37 cellular contexts compared by ENCODE assay signal in genomic region chr20:23998392-23998791, GRCh38. TPM values are rescaled to one million over a fixed set of nuclear protein-coding genes. Genes with fewer than 3 reads are reported as not detected.
"Had no signal": no experiment of that assay in that cellular context is flagged by ENCODE, and none has a peak within 500 bp of the region (broad histone marks: within the 10 kb centered on the region; RNA-seq: fewer than 3 reads in every experiment).

No MANE protein-coding gene starts in this region.

- H3K9ac ChIP-seq: neural progenitor cell had no signal

- ATAC-seq: left colon; left lung; lower lobe of right lung; natural killer cell; pancreas; right cardiac atrium; stimulated activated memory B cell treated with anti-CD40 and anti-IgM and Interleukin-4, amounts not matched to agents 10 μg/mL and 1 μg/mL and 100 μg/mL, for 72 hours; stimulated activated naive CD8-positive, alpha-beta T cell treated with anti-CD3 and anti-CD28 coated beads, Interleukin-15, amount 100 ng/mL, for 72 hours had no signal

- H3K4me1 ChIP-seq: left lung, lower lobe of right lung, pancreas, prostate gland, sigmoid colon, tibial nerve, upper lobe of left lung, vagina had no signal

- H3K4me2 ChIP-seq: neural progenitor cell had no signal

- H3K27ac ChIP-seq: left lung, lower lobe of right lung, neural progenitor cell, pancreas, prostate gland, sigmoid colon, tibial nerve, upper lobe of left lung, vagina had no signal

- H3K36me3 ChIP-seq: left lung, lower lobe of right lung, neural progenitor cell, pancreas, prostate gland, sigmoid colon, tibial nerve, upper lobe of left lung, vagina had no signal

- H3K27me3 ChIP-seq: neural progenitor cell, tibial nerve, upper lobe of left lung, vagina had no signal

- H3K9me3 ChIP-seq: left lung, lower lobe of right lung, pancreas, prostate gland, sigmoid colon, tibial nerve, upper lobe of left lung, vagina had no signal

- H3K4me3 ChIP-seq: left lung, lower lobe of right lung, neural progenitor cell, pancreas, prostate gland, sigmoid colon, tibial nerve, upper lobe of left lung, vagina had no signal

- DNase-seq: hypothalamus; immature natural killer cell; kidney; left colon; left lung; lower lobe of right lung; mammary epithelial cell; mesenchymal stem cell; naive B cell; natural killer cell; nephron progenitor cell; pancreas; retina; right cardiac atrium; sigmoid colon; small intestine; stimulated activated CD4-positive, alpha-beta T cell treated with anti-CD3 and anti-CD28 coated beads, Interleukin-1b, Interleukin-23, amount 100 ng/mL, for 48 hours; stimulated activated CD4-positive, alpha-beta T cell treated with anti-CD3 and anti-CD28 coated beads, Interleukin-2, amount 100 ng/mL, for 48 hours; stimulated activated CD4-positive, alpha-beta T cell treated with anti-CD3 and anti-CD28 coated beads, Interleukin-4, amount 100 ng/mL, for 4 hours; stimulated activated CD8-positive, alpha-beta memory T cell treated with anti-CD3 and anti-CD28 coated beads, Interleukin-4, amount 100 ng/mL, for 48 hours; stimulated activated naive CD4-positive, alpha-beta T cell treated with Interleukin-2 at 50 U/mL for 16 hours; stimulated activated naive CD8-positive, alpha-beta T cell treated with anti-CD3 and anti-CD28 coated beads, Interleukin-15, amount 100 ng/mL, for 72 hours; substantia nigra; upper lobe of left lung had no signal

- H2AFZ ChIP-seq: neural progenitor cell had no signal

- FAIRE-seq: islet of Langerhans, kidney, pancreas, small intestine had no signal

RNA-seq across cellular contexts. Expression of gene GGTLC1, which starts 9.8 kb away (rescaled TPM):
- total RNA-seq: kidney, left colon, liver, mammary epithelial cell, mesothelial cell of epicardium, mononuclear cell, natural killer cell, omental fat pad, prostate gland, right cardiac atrium, sigmoid colon, temporal lobe, tibial nerve, urinary bladder, vagina had no signal
- polyA plus RNA-seq: immature natural killer cell, liver, mammary epithelial cell, right cardiac atrium, sigmoid colon, small intestine, thymus, urinary bladder had no signal
